ENCODE assay signal across 21 cellular contexts in genomic region chr7:2008936-2009540, GRCh38.
DNase-seq lines count a peak whose midpoint lies in the region; ATAC-seq and TF ChIP-seq lines count a peak whose summit lies in the region.
"Had no signal": no experiment of that assay in that cellular context is flagged by ENCODE, and none has a peak within 500 bp of the region (broad histone marks: within the 10 kb centered on the region; RNA-seq: fewer than 3 reads in every experiment).

No MANE protein-coding gene starts in this region.

- H3F3A ChIP-seq in OCI-LY1 (ENCODE audit: insufficient read depth, low read length), result no peaks in the 10 kb centered on the region

- peaks cover 30% of the 10 kb centered on the region for H3K36me3 ChIP-seq in OCI-LY1 (ENCODE audit: insufficient read depth, low read length)
- H3K36me3 ChIP-seq in tibial artery, result peaks cover 0 to 18% (median 0%) of the 10 kb centered on the region in 3 donors

- no peaks in the 10 kb centered on the region for H3K9me3 ChIP-seq in OCI-LY1 (ENCODE audit: low read length)
- H3K9me3 ChIP-seq in tibial artery, result no peaks in the 10 kb centered on the region
- H3K9me3 ChIP-seq: esophagus muscularis mucosa, tibial nerve had no signal

- no peaks in the 10 kb centered on the region for H3K27me3 ChIP-seq in OCI-LY1 (ENCODE audit: insufficient read depth, low read length)
- H3K27me3 ChIP-seq in tibial artery, result no peaks in the 10 kb centered on the region
- H3K27me3 ChIP-seq: esophagus muscularis mucosa, tibial nerve had no signal

- no peaks in the 10 kb centered on the region for H3K79me2 ChIP-seq in OCI-LY1 (ENCODE audit: insufficient read depth, low read length)

- no peak overlapping the region for H3K4me3 Mint-ChIP-seq in glutamatergic neuron (ENCODE audit: unreplicated experiment)

- H3K9me3 Mint-ChIP-seq in glutamatergic neuron (ENCODE audit: unreplicated experiment), result peaks cover 17% of the 10 kb centered on the region
- H3K9me3 Mint-ChIP-seq: activated naive CD4-positive, alpha-beta T cell treated with anti-CD3 and anti-CD28 coated beads, Interleukin-2, amount 50 U/mL, for 72 hours had no signal

- H4K20me1 ChIP-seq in OCI-LY1 (ENCODE audit: insufficient read depth, low read length), result no peaks in the 10 kb centered on the region

- TF ChIP-seq CTCF in OCI-LY1 (IDR thresholded peaks at IDR 0.05; ENCODE audit: low read length) (no peak), glutamatergic neuron (IDR thresholded peaks at IDR 0.05; ENCODE audit: partially characterized antibody, unreplicated experiment) (no peak), tibial artery (IDR thresholded peaks at IDR 0.05) (no peak)

- peak overlapping the region; percentile 24 for H3K27ac ChIP-seq in OCI-LY1 (ENCODE audit: low read depth, low read length, poor library complexity, severe bottlenecking)
- H3K27ac ChIP-seq in tibial artery, result no peak overlapping the region
- H3K27ac ChIP-seq: esophagus muscularis mucosa, PC-9, tibial nerve, VCaP had no signal

- no peaks in the 10 kb centered on the region for H3K36me3 Mint-ChIP-seq in glutamatergic neuron (ENCODE audit: unreplicated experiment)
- H3K36me3 Mint-ChIP-seq: activated naive CD4-positive, alpha-beta T cell treated with anti-CD3 and anti-CD28 coated beads, Interleukin-2, amount 50 U/mL, for 72 hours had no signal

- H2AFZ ChIP-seq in OCI-LY1 (ENCODE audit: low read length), result no peak overlapping the region
- H2AFZ ChIP-seq: PC-9 had no signal

- no peaks in the 10 kb centered on the region for H3K9me2 ChIP-seq in OCI-LY1 (ENCODE audit: low read depth, low read length)

- DNase-seq in glutamatergic neuron (peak; percentile 15), mesenteric fat pad (ENCODE audit: low spot score) (peak; percentile 88), tibial artery (peak; percentile 12 to 54), NCI-H69 (lab: John Stamatoyannopoulos, UW) (no peak)
- DNase-seq: activated CD4-positive, alpha-beta T cell treated with anti-CD3 and anti-CD28 coated beads, Interleukin-2, amount 50 U/mL, for 4 hours; activated T-cell treated with anti-CD3 and anti-CD28 coated beads for 4 hours; effector memory CD4-positive, alpha-beta T cell; NCI-H1694; NCI-H2227 treated with DMSO at 0.1 percent for 48 hours; NCI-H82; PC-9; stimulated activated naive CD4-positive, alpha-beta T cell treated with Interleukin-2 at 50 U/mL for 16 hours had no signal

- H3K9ac ChIP-seq in OCI-LY1 (ENCODE audit: low read length), result no peak overlapping the region; the same call in 1 of the 2 replicates

- ATAC-seq in activated CD4-positive, CD25-positive, alpha-beta regulatory T cell treated with anti-CD3 and anti-CD28 coated beads, Interleukin-2, amount 50 U/mL, for 24 hours, result no peak
- no peak for ATAC-seq in HG03108 (IDR thresholded peaks at IDR 0.05; ENCODE audit: unreplicated experiment)
- ATAC-seq: activated naive CD4-positive, alpha-beta T cell treated with anti-CD3 and anti-CD28 coated beads, Interleukin-2, amount 50 U/mL, for 72 hours; K562 had no signal

- intact Hi-C loops in tibial artery (cut with DNase I; ENCODE audit: low total_unique reads), result no loop called here

- H3K4me1 ChIP-seq in OCI-LY1 (ENCODE audit: insufficient read depth, low read length, severe bottlenecking) (peaks cover 39% of the 10 kb centered on the region), tibial artery (no peaks in the 10 kb centered on the region)
- H3K4me1 ChIP-seq: tibial nerve had no signal

- H3K4me3 ChIP-seq in OCI-LY1 (ENCODE audit: low read depth, low read length, poor library complexity, severe bottlenecking) (no peak overlapping the region), tibial artery (no peak overlapping the region)
- H3K4me3 ChIP-seq: esophagus muscularis mucosa, K562, PC-9, tibial nerve had no signal

- H3K27me3 Mint-ChIP-seq in glutamatergic neuron (ENCODE audit: unreplicated experiment), result peaks cover 13% of the 10 kb centered on the region

- peaks cover 22% of the 10 kb centered on the region for H3K4me1 Mint-ChIP-seq in glutamatergic neuron (ENCODE audit: low read depth, unreplicated experiment)
- H3K4me1 Mint-ChIP-seq: H9 had no signal

- no peak overlapping the region for H3K4me2 ChIP-seq in OCI-LY1 (ENCODE audit: low read length)
- H3K4me2 ChIP-seq: PC-9 had no signal

- no peak overlapping the region for H3K27ac Mint-ChIP-seq in glutamatergic neuron (ENCODE audit: unreplicated experiment)
- H3K27ac Mint-ChIP-seq: activated naive CD4-positive, alpha-beta T cell treated with anti-CD3 and anti-CD28 coated beads, Interleukin-2, amount 50 U/mL, for 72 hours had no signal
